In genomic region chr12:7130791-7131501, GRCh38 we compare ENCODE assay signal across 1 cellular context.
TF ChIP-seq lines count a peak whose summit lies in the region.

No MANE protein-coding gene starts in this region.

TF ChIP-seq in HepG2, 621 proteins besides CTCF, POLR2A, EP300 and RAD21 (continued from another document):
- TF ChIP-seq HNF4G (IDR thresholded peaks at IDR 0.05; ENCODE audit: borderline replicate concordance, low read depth, low read length), result no peak
- TF ChIP-seq HNF4G (CRISPR knock-in tag; IDR thresholded peaks at IDR 0.05; ENCODE audit: borderline replicate concordance, low read depth), result no peak
- TF ChIP-seq ZNF574 (CRISPR knock-in tag; IDR thresholded peaks at IDR 0.05), result no peak
- no peak for TF ChIP-seq ZNF546 (CRISPR knock-in tag; conservative IDR thresholded peaks at IDR 0.05)
- no peak for TF ChIP-seq FOXC1 (CRISPR knock-in tag; IDR thresholded peaks at IDR 0.05; ENCODE audit: borderline replicate concordance)
- TF ChIP-seq ZNF264 (CRISPR knock-in tag; IDR thresholded peaks at IDR 0.05), result no peak
- TF ChIP-seq NBN (conservative IDR thresholded peaks at IDR 0.05), result no peak
- TF ChIP-seq ZNF703 (CRISPR knock-in tag; IDR thresholded peaks at IDR 0.05; ENCODE audit: borderline replicate concordance), result no peak
- no peak for TF ChIP-seq ZNF615 (CRISPR knock-in tag; IDR thresholded peaks at IDR 0.05; ENCODE audit: borderline replicate concordance)
- TF ChIP-seq ZBTB37 (CRISPR knock-in tag; IDR thresholded peaks at IDR 0.05), result no peak
- no peak for TF ChIP-seq GLI4 (CRISPR knock-in tag; IDR thresholded peaks at IDR 0.05; ENCODE audit: borderline replicate concordance)
- no peak for TF ChIP-seq ZNF547 (CRISPR knock-in tag; IDR thresholded peaks at IDR 0.05)
- no peak for TF ChIP-seq ATRX (CRISPR knock-in tag; IDR thresholded peaks at IDR 0.05; ENCODE audit: borderline replicate concordance)
